Comparison of ENCODE assay signal across 17 cellular contexts in the genomic region with DNA sequence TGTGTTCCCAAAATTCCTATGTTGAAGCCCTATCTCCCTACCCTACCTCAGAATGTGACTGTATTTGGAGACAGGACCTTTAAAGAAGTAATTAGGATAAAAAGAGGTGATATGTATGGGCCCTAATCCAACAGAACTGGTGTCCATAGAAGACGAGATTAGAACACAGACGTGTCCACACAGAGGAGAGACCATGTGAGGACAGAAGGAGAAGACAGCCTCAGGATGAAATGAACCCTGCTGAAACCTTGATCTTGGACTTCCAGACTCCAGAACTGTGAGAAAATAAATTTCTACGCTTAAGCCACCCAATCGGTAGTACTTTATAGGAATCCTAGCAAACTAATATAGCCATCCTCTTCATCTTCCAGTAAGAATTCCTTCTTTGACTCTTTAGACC. TPM values are rescaled to one million over a fixed set of nuclear protein-coding genes. Genes with fewer than 3 reads are reported as not detected.
A peak's percentile ranks its signal among the peaks of the same experiment; 100 is the strongest.
DNase-seq lines count a peak whose midpoint lies in the region; ATAC-seq and TF ChIP-seq lines count a peak whose summit lies in the region.
"Had no signal": no experiment of that assay in that cellular context is flagged by ENCODE, and none has a peak within 500 bp of the region (broad histone marks: within the 10 kb centered on the region; RNA-seq: fewer than 3 reads in every experiment).

No MANE protein-coding gene starts in this region.

- H3K4me1 ChIP-seq in uterus: peaks cover 0 to 10% of the 10 kb centered on the region in 2 donors

- CTCF ChIA-PET in activated B cell treated with CpG ODN at 0.5 μM for 24 hours (lab: Charles Lee): no interaction called here

- DNase-seq in activated naive CD4-positive, alpha-beta T cell treated with anti-CD3 and anti-CD28 coated beads, Interleukin-2, amount 50 U/mL, for 72 hours (ENCODE audit: low spot score in 2 of 2): no peak
- DNase-seq in activated naive CD4-positive, alpha-beta T cell treated with anti-CD3 and anti-CD28 coated beads, Interleukin-2, amount 50 U/mL, for 16 hours: no peak
- DNase-seq in activated B cell treated with CpG ODN at 0.5 μM for 24 hours (no peak), memory B cell (ENCODE audit: low spot score in 2 of 2) (no peak), uterus (no peak), DMS 273 (lab: John Stamatoyannopoulos, UW; ENCODE audit: unreplicated experiment) (no peak), NCI-H1930 (lab: John Stamatoyannopoulos, UW) (no peak)
- DNase-seq in activated T-cell treated with anti-CD3 and anti-CD28 coated beads, Interleukin-2, amount 50 U/mL, for 4 hours: no peak
- DNase-seq: CD4-positive, alpha-beta memory T cell; HFFc6; KBM-7; NCI-H1105 treated with DMSO at 0.1 percent for 48 hours; NCI-H1694; NCI-H510A; NCI-H748 treated with DMSO at 0.1 percent for 48 hours; SHP77 had no signal

- peak overlapping the region; percentile 26 to 93 for H3K27ac ChIP-seq in uterus

- H3K27me3 ChIP-seq in uterus: no peaks in the 10 kb centered on the region

- no peaks in the 10 kb centered on the region for H3K36me3 ChIP-seq in uterus

- TF ChIP-seq CTCF in activated B cell treated with CpG ODN at 0.5 μM for 24 hours (IDR thresholded peaks at IDR 0.05) (no peak), uterus (IDR thresholded peaks at IDR 0.05) (no peak)

- intact Hi-C loops in activated B cell treated with CpG ODN at 0.5 μM for 24 hours (cut with micrococcal nuclease) (no loop called here), uterus (cut with DNase I; ENCODE audit: low total_unique reads) (no loop called here)

- no peak overlapping the region for H3K4me3 ChIP-seq in uterus

- no peak for TF ChIP-seq POLR2A in uterus (IDR thresholded peaks at IDR 0.05)

- H3K27ac Mint-ChIP-seq in activated naive CD4-positive, alpha-beta T cell treated with anti-CD3 and anti-CD28 coated beads, Interleukin-2, amount 50 U/mL, for 72 hours: peak overlapping the region; percentile 9 to 58
- H3K27ac Mint-ChIP-seq in activated B cell treated with CpG ODN at 0.5 μM for 24 hours (peak overlapping the region; percentile 42), memory B cell (peak overlapping the region; percentile 75)
- H3K27ac Mint-ChIP-seq: B cell had no signal

- POLR2A ChIA-PET in activated B cell treated with CpG ODN at 0.5 μM for 24 hours (lab: Charles Lee): interaction anchor here (1.5 kb wide), 1 partner anchor 85 kb away, joined by 3 read pairs; no protein-coding TSS in a partner anchor

- H3K4me3 Mint-ChIP-seq in activated B cell treated with CpG ODN at 0.5 μM for 24 hours (no peak overlapping the region), memory B cell (no peak overlapping the region)
- no peak overlapping the region for H3K4me3 Mint-ChIP-seq in activated T-cell treated with anti-CD3 and anti-CD28 coated beads, Interleukin-2, amount 50 U/mL, for 4 hours
- H3K4me3 Mint-ChIP-seq: B cell; CD4-positive, alpha-beta memory T cell; HFFc6 had no signal

- no peaks in the 10 kb centered on the region for H3K9me3 ChIP-seq in uterus

- no peaks in the 10 kb centered on the region for H3K9me3 Mint-ChIP-seq in activated naive CD4-positive, alpha-beta T cell treated with anti-CD3 and anti-CD28 coated beads, Interleukin-2, amount 50 U/mL, for 72 hours
- H3K9me3 Mint-ChIP-seq in activated B cell treated with CpG ODN at 0.5 μM for 24 hours (no peaks in the 10 kb centered on the region), memory B cell (no peaks in the 10 kb centered on the region)
- H3K9me3 Mint-ChIP-seq in activated T-cell treated with anti-CD3 and anti-CD28 coated beads, Interleukin-2, amount 50 U/mL, for 4 hours: no peaks in the 10 kb centered on the region
- H3K9me3 Mint-ChIP-seq: CD4-positive, alpha-beta memory T cell; HFFc6 had no signal

- ATAC-seq in activated naive CD4-positive, alpha-beta T cell treated with anti-CD3 and anti-CD28 coated beads, Interleukin-2, amount 50 U/mL, for 72 hours: no peak
- no peak for ATAC-seq in activated B cell treated with CpG ODN at 0.5 μM for 24 hours (ENCODE audit: low read depth)
- ATAC-seq in memory B cell (ENCODE audit: low read depth): no peak
- ATAC-seq in activated T-cell treated with anti-CD3 and anti-CD28 coated beads, Interleukin-2, amount 50 U/mL, for 4 hours: no peak

- H3K36me3 Mint-ChIP-seq in activated naive CD4-positive, alpha-beta T cell treated with anti-CD3 and anti-CD28 coated beads, Interleukin-2, amount 50 U/mL, for 72 hours: peaks cover 19 to 70% of the 10 kb centered on the region in 2 donors
- H3K36me3 Mint-ChIP-seq in activated B cell treated with CpG ODN at 0.5 μM for 24 hours (ENCODE audit: low read depth) (peaks cover 72% of the 10 kb centered on the region), memory B cell (peaks cover 34% of the 10 kb centered on the region)
- H3K36me3 Mint-ChIP-seq in activated T-cell treated with anti-CD3 and anti-CD28 coated beads, Interleukin-2, amount 50 U/mL, for 4 hours (ENCODE audit: insufficient read depth): peaks cover 55% of the 10 kb centered on the region

- H3K4me1 Mint-ChIP-seq in activated B cell treated with CpG ODN at 0.5 μM for 24 hours: peaks cover 29% of the 10 kb centered on the region
- H3K4me1 Mint-ChIP-seq in memory B cell: peaks cover 9% of the 10 kb centered on the region
- peaks cover 49% of the 10 kb centered on the region for H3K4me1 Mint-ChIP-seq in activated T-cell treated with anti-CD3 and anti-CD28 coated beads, Interleukin-2, amount 50 U/mL, for 4 hours (ENCODE audit: low read depth)

- H3K27me3 Mint-ChIP-seq in activated B cell treated with CpG ODN at 0.5 μM for 24 hours (no peaks in the 10 kb centered on the region), memory B cell (no peaks in the 10 kb centered on the region)
- no peaks in the 10 kb centered on the region for H3K27me3 Mint-ChIP-seq in activated T-cell treated with anti-CD3 and anti-CD28 coated beads, Interleukin-2, amount 50 U/mL, for 4 hours (ENCODE audit: low read depth)
- H3K27me3 Mint-ChIP-seq: B cell; CD4-positive, alpha-beta memory T cell had no signal

RNA-seq across cellular contexts. Expression of gene TRAF3IP2, which starts 35.7 kb away (rescaled TPM):
- 10 to 100 TPM; 32.5 to 38.0 TPM for total RNA-seq in activated naive CD4-positive, alpha-beta T cell treated with anti-CD3 and anti-CD28 coated beads, Interleukin-2, amount 50 U/mL, for 72 hours
- 26.9 and 28.2 TPM in 2 replicates for total RNA-seq in activated B cell treated with CpG ODN at 0.5 μM for 24 hours
- total RNA-seq in uterus: 10 to 100 TPM; 17.2 to 64.4 (median 25.4) TPM
- total RNA-seq in activated T-cell treated with anti-CD3 and anti-CD28 coated beads, Interleukin-2, amount 50 U/mL, for 4 hours: 10 to 100 TPM; 15.3 to 20.8 (median 19.3) TPM
